In the genomic region with DNA sequence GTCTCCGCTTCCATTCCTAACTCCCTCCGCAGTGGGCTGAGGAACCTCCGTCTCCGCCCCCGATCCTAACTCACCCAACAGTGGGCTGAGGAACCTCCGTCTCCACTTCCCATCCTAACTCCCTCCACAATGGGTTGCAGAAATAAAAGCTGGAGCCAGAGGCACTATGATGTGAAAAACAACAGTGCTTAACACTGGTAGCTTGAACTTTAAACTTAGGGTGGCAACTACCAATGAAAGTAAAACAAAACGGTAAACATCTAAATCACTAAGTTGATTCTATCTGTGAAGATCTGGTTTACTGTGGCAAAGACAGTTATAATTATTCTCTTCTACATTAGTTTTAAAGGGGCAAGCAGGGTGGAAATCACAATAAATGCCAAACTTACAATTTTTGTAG, we compare ENCODE assay signal across 1 cellular context.
TF ChIP-seq lines count a peak whose summit lies in the region.

No MANE protein-coding gene starts in this region.

TF ChIP-seq in HepG2, 621 proteins besides CTCF, POLR2A, EP300 and RAD21 (continued from another document):
- TF ChIP-seq, protein P1, sequence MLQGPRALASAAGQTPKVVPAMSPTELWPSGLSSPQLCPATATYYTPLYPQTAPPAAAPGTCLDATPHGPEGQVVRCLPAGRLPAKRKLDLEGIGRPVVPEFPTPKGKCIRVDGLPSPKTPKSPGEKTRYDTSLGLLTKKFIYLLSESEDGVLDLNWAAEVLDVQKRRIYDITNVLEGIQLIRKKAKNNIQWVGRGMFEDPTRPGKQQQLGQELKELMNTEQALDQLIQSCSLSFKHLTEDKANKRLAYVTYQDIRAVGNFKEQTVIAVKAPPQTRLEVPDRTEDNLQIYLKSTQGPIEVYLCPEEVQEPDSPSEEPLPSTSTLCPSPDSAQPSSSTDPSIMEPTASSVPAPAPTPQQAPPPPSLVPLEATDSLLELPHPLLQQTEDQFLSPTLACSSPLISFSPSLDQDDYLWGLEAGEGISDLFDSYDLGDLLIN (CRISPR knock-in tag; IDR thresholded peaks at IDR 0.05; ENCODE audit: borderline replicate concordance), result no peak
- TF ChIP-seq ZNF546 (CRISPR knock-in tag; conservative IDR thresholded peaks at IDR 0.05), result no peak
TF ChIP-seq in HepG2: peak in this region for 0.
